In the genomic region with DNA sequence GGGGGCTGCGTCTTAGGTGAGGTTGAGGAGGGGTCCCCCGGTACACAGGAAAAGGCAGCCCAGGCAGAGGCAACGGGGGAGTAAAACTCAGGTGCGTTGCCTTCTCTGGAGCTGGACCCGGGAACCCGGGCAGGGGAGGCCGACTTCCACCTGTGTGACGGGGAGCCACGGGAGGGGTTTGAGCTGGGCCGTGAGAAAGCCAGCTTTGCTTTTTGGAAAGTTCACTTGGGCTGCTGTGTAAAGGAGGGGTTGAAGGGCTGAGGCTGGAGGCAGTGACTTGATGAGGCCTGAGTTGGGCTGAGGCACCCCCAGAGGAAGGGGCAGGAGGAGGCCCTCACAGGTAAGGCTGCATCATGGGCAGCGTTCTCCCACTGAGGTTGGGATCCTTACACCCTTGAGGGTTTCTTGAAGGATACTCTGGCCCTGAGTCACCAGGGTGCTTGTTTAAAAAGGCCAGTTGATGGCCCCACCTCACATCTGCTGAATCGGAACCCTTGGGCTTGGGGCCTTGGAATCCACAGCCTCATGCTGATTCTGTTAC, we compare ENCODE assay signal across 11 cellular contexts. TPM values are rescaled to one million over a fixed set of nuclear protein-coding genes. Genes with fewer than 3 reads are reported as not detected.
A peak's percentile ranks its signal among the peaks of the same experiment; 100 is the strongest.
DNase-seq lines count a peak whose midpoint lies in the region; ATAC-seq and TF ChIP-seq lines count a peak whose summit lies in the region.
"Had no signal": no experiment of that assay in that cellular context is flagged by ENCODE, and none has a peak within 500 bp of the region (broad histone marks: within the 10 kb centered on the region; RNA-seq: fewer than 3 reads in every experiment).

No MANE protein-coding gene starts in this region.

- H3K79me2 ChIP-seq in GM23338 (replicated peaks; ENCODE audit: insufficient read depth): no peaks in the 10 kb centered on the region

- no peaks in the 10 kb centered on the region for H3K9me2 ChIP-seq in GM23338 (ENCODE audit: insufficient read depth)

- in situ Hi-C loops in brain microvascular endothelial cell (cut with HindIII; ENCODE audit: low pct_ligation_motif_present, low sequenced_read_pairs): no loop called here

- H3K4me2 ChIP-seq in GM23338: peak overlapping the region; percentile 86

- no peaks in the 10 kb centered on the region; the same call in 2 of the 3 replicates for H3K9me3 Mint-ChIP-seq in GM23338

- ATAC-seq in GM23338 (peak; percentile 24), GM21717 (IDR thresholded peaks at IDR 0.05; ENCODE audit: unreplicated experiment) (no peak)

- H3K27ac ChIP-seq in GM23338 (ENCODE audit: low read depth): no peak overlapping the region
- H3K27ac ChIP-seq in brain microvascular endothelial cell: no peak overlapping the region
- H3K27ac ChIP-seq in stomach smooth muscle (ENCODE audit: low read length): peak overlapping the region; percentile 66

- DNase-seq in GM23338 (ENCODE audit: low spot score): peak; percentile 16
- no peak for DNase-seq in brain microvascular endothelial cell
- peak; percentile 45 for DNase-seq in islet precursor cell
- DNase-seq in GF-D8 (lab: John Stamatoyannopoulos, UW): no peak
- DNase-seq in SHP77 treated with DMSO at 0.1 percent for 48 hours (lab: John Stamatoyannopoulos, UW): no peak
- DNase-seq: activated CD4-positive, alpha-beta T cell treated with anti-CD3 and anti-CD28 coated beads, Interleukin-2, amount 50 U/mL, for 4 hours; stimulated activated CD4-positive, alpha-beta T cell treated with anti-CD3 and anti-CD28 coated beads, Interleukin-1b, Interleukin-23, amount 100 ng/mL, for 48 hours had no signal

- H3K27ac Mint-ChIP-seq in GM23338: no peak overlapping the region

- TF ChIP-seq CTCF in GM23338 (conservative IDR thresholded peaks at IDR 0.05; ENCODE audit: low read depth in 2 of 2) (no peak), brain microvascular endothelial cell (IDR thresholded peaks at IDR 0.05; ENCODE audit: low read depth, low read length, missing control alignments) (no peak)

- peaks cover 6% of the 10 kb centered on the region; the same call in 2 of the 3 replicates for H3K4me1 Mint-ChIP-seq in GM23338

- H3K9me3 ChIP-seq in stomach smooth muscle (ENCODE audit: control insufficient read depth in 2 of 2, low read length in 2 of 2): peaks cover 0 to 5% of the 10 kb centered on the region in 2 donors

- H3K27me3 Mint-ChIP-seq in GM23338 (ENCODE audit: insufficient read depth, low read depth, poor library complexity): peaks cover 14% of the 10 kb centered on the region

- peak overlapping the region; percentile 99 for H2AFZ ChIP-seq in GM23338

- H3F3A ChIP-seq in GM23338 (replicated peaks; ENCODE audit: low read depth): no peaks in the 10 kb centered on the region

- H3K4me3 ChIP-seq in GM23338 (peak overlapping the region; percentile 64), brain microvascular endothelial cell (ENCODE audit: low read depth, low read length) (peak overlapping the region; percentile 38), stomach smooth muscle (ENCODE audit: low read length in 2 of 2) (peak overlapping the region; percentile 59 to 68)

- peak overlapping the region; percentile 62 for H3K4me3 Mint-ChIP-seq in GM23338

- no peaks in the 10 kb centered on the region; the same call in 1 of the 2 replicates for H4K20me1 ChIP-seq in GM23338 (replicated peaks; ENCODE audit: insufficient read depth)

- no peaks in the 10 kb centered on the region; the same call in 2 of the 3 replicates for H3K36me3 Mint-ChIP-seq in GM23338 (ENCODE audit: low read depth)

- H3K36me3 ChIP-seq in GM23338 (ENCODE audit: insufficient read depth) (no peaks in the 10 kb centered on the region), brain microvascular endothelial cell (replicated peaks) (no peaks in the 10 kb centered on the region), stomach smooth muscle (ENCODE audit: control insufficient read depth in 2 of 2, insufficient read depth in 2 of 2, low read length in 2 of 2) (no peaks in the 10 kb centered on the region)

- H3K27me3 ChIP-seq in GM23338 (ENCODE audit: insufficient read depth) (peaks cover 11% of the 10 kb centered on the region), brain microvascular endothelial cell (replicated peaks) (no peaks in the 10 kb centered on the region), stomach smooth muscle (ENCODE audit: control insufficient read depth in 1 of 2, insufficient read depth in 2 of 2, low read length in 2 of 2) (no peaks in the 10 kb centered on the region)

- no peaks in the 10 kb centered on the region for H3K4me1 ChIP-seq in GM23338 (ENCODE audit: insufficient read depth)
- peaks cover 48% of the 10 kb centered on the region for H3K4me1 ChIP-seq in stomach smooth muscle (ENCODE audit: control insufficient read depth, insufficient read depth, low read length)

- H3K9ac ChIP-seq in stomach smooth muscle (ENCODE audit: low read length in 2 of 2): peak overlapping the region; percentile 42 to 72

TF ChIP-seq in GM23338, 12 proteins besides CTCF, POLR2A, EP300 and RAD21:
- TF ChIP-seq CREB1 (CRISPR knock-in tag; IDR thresholded peaks at IDR 0.05; ENCODE audit: low read depth) (no peak), REST (IDR thresholded peaks at IDR 0.05; ENCODE audit: unreplicated experiment) (no peak), NANOG (IDR thresholded peaks at IDR 0.05; ENCODE audit: borderline replicate concordance) (no peak), JUNB (IDR thresholded peaks at IDR 0.05; ENCODE audit: unreplicated experiment) (no peak)
TF ChIP-seq in GM23338: peak in this region for 0.

RNA-seq across cellular contexts. Expression of gene CHRDL2, which starts 47.2 kb away (rescaled TPM):
- 0.16 and 0.21 TPM in 2 replicates for total RNA-seq in GM23338 (2014; rRNA removed; shearing (Covaris generic))
- polyA plus RNA-seq in GM23338 (2016; fragmentation: Nextera tagmentation; extraction: Ambion mirVana): 0.38 TPM in 1 of 2 replicates, not detected in the other
- total RNA-seq: mononuclear cell, NCI-H460 had no signal

Comparison
In these comparisons a context has a peak if more than half of its experiments do, and no peak if none do; other contexts are left out.
1. DNase-seq: peak in GM23338 (single experiment) and islet precursor cell (single experiment); none in brain microvascular endothelial cell (single experiment), GF-D8 (single experiment) and SHP77 treated with DMSO at 0.1 percent for 48 hours (single experiment).
2. Peak in every context shown above with its lines, with median percentiles within 50 percentile points of each other: H3K4me3 ChIP-seq.